In genomic region chr5:112737472-112738179, GRCh38 we compare ENCODE assay signal across 8 cellular contexts. TPM values are rescaled to one million over a fixed set of nuclear protein-coding genes. Genes with fewer than 3 reads are reported as not detected.
DNase-seq lines count a peak whose midpoint lies in the region; ATAC-seq and TF ChIP-seq lines count a peak whose summit lies in the region.

APC (plus strand) TSS chr5:112737885; CDS start chr5:112754891, 17,006 bp downstream.

- peak; percentile 87 for DNase-seq in GM06990 (ENCODE audit: extremely low read depth, insufficient read length)
- peak; percentile 86 for DNase-seq in HEK293T (ENCODE audit: extremely low spot score)
- peak; percentile 72 for DNase-seq in NCI-H1092 (lab: John Stamatoyannopoulos, UW)
- peak; percentile 83 for DNase-seq in activated naive CD8-positive, alpha-beta T cell treated with anti-CD3 and anti-CD28 coated beads, Interleukin-2, amount 10 ng/mL, durations not matched to agents 7 days and 5 days
- peak; percentile 97 for DNase-seq in Right ventricle myocardium superior
- DNase-seq in ovary: peak; percentile 83 to 93 (median 90)
- DNase-seq in thoracic aorta (ENCODE audit: low spot score): peak; percentile 86

- peaks cover 51% of the 10 kb centered on the region for H3K79me2 ChIP-seq in SU-DHL-6 (ENCODE audit: insufficient read depth, low read length)

- H3K27me3 Mint-ChIP-seq in activated naive CD8-positive, alpha-beta T cell treated with anti-CD3 and anti-CD28 coated beads, Interleukin-2, amount 10 ng/mL, durations not matched to agents 7 days and 5 days: no peaks in the 10 kb centered on the region

- H2AFZ ChIP-seq in SU-DHL-6 (ENCODE audit: low read depth, low read length, severe bottlenecking): peak within 1 kb of the TSS; percentile 94

- no peaks in the 10 kb centered on the region for H3K9me3 Mint-ChIP-seq in activated naive CD8-positive, alpha-beta T cell treated with anti-CD3 and anti-CD28 coated beads, Interleukin-2, amount 10 ng/mL, durations not matched to agents 7 days and 5 days

- CTCF ChIA-PET in HEK293T (lab: Yijun Ruan, JAX): interaction anchor here (0.9 to 1.4 kb wide), 3 partner anchors 9 to 187 kb away, joined by 3 to 4 read pairs (median 3); no protein-coding TSS in a partner anchor

- H3K4me3 Mint-ChIP-seq in activated naive CD8-positive, alpha-beta T cell treated with anti-CD3 and anti-CD28 coated beads, Interleukin-2, amount 10 ng/mL, durations not matched to agents 7 days and 5 days: peak within 1 kb of the TSS; percentile 89

- H3K36me3 Mint-ChIP-seq in activated naive CD8-positive, alpha-beta T cell treated with anti-CD3 and anti-CD28 coated beads, Interleukin-2, amount 10 ng/mL, durations not matched to agents 7 days and 5 days: peaks cover 3% of the 10 kb centered on the region

- no peaks in the 10 kb centered on the region for H4K20me1 ChIP-seq in SU-DHL-6 (ENCODE audit: low read depth, low read length)

- H3K9me3 ChIP-seq in SU-DHL-6 (ENCODE audit: insufficient read depth, low read length): no peaks in the 10 kb centered on the region
- H3K9me3 ChIP-seq in ovary: no peaks in the 10 kb centered on the region
- H3K9me3 ChIP-seq in thoracic aorta: no peaks in the 10 kb centered on the region

- H3K9me2 ChIP-seq in SU-DHL-6 (replicated peaks; ENCODE audit: insufficient read depth, low read length): no peaks in the 10 kb centered on the region

- H3K4me3 ChIP-seq in GM06990 (replicated peaks; ENCODE audit: low read depth, low read length) (peak within 1 kb of the TSS; percentile 77), SU-DHL-6 (ENCODE audit: insufficient read depth, low read length, poor library complexity, severe bottlenecking) (peak within 1 kb of the TSS; percentile 90), ovary (peak within 1 kb of the TSS; percentile 57), thoracic aorta (peak within 1 kb of the TSS; percentile 84)

- POLR2A ChIA-PET in HEK293T (lab: Yijun Ruan, JAX): interaction anchor here (1.0 to 1.9 kb wide), 7 partner anchors 10 to 239 kb away, joined by 3 to 13 read pairs (median 3); partner anchors contain the start of gene DCP2
- POLR2A ChIA-PET in activated naive CD8-positive, alpha-beta T cell treated with anti-CD3 and anti-CD28 coated beads, Interleukin-2, amount 10 ng/mL, durations not matched to agents 7 days and 5 days (lab: Charles Lee): interaction anchor here (0.8 to 2.0 kb wide), 3 partner anchors 30 to 239 kb away, joined by 3 to 6 read pairs (median 3); partner anchors contain the start of gene DCP2

- H3K27me3 ChIP-seq in GM06990 (replicated peaks; ENCODE audit: control insufficient read depth, insufficient read depth, low read length): no peaks in the 10 kb centered on the region
- no peaks in the 10 kb centered on the region for H3K27me3 ChIP-seq in SU-DHL-6 (ENCODE audit: low read length)
- H3K27me3 ChIP-seq in ovary: no peaks in the 10 kb centered on the region
- H3K27me3 ChIP-seq in thoracic aorta (replicated peaks; ENCODE audit: insufficient read depth): no peaks in the 10 kb centered on the region

- ATAC-seq in activated naive CD8-positive, alpha-beta T cell treated with anti-CD3 and anti-CD28 coated beads, Interleukin-2, amount 10 ng/mL, durations not matched to agents 7 days and 5 days (ENCODE audit: low read depth): peak; percentile 100
- ATAC-seq in Right ventricle myocardium superior (ENCODE audit: poor library complexity) (peak; percentile 99), thoracic aorta (ENCODE audit: insufficient number of reproducible peaks, low FRiP score, low read depth) (peak; percentile 83)

- no peak for TF ChIP-seq EP300 in ovary (IDR thresholded peaks at IDR 0.05)

- TF ChIP-seq CTCF in GM06990 (IDR thresholded peaks at IDR 0.05; ENCODE audit: insufficient read depth, low read length, poor library complexity, severe bottlenecking) (no peak), SU-DHL-6 (IDR thresholded peaks at IDR 0.05; ENCODE audit: insufficient read depth, low read length, poor library complexity, severe bottlenecking) (no peak), ovary (IDR thresholded peaks at IDR 0.05) (peak in 1 of 3 donors; percentile 22), thoracic aorta (IDR thresholded peaks at IDR 0.05) (no peak)

- H3K36me3 ChIP-seq in GM06990 (ENCODE audit: control insufficient read depth, insufficient read depth, low read length): no peaks in the 10 kb centered on the region
- no peaks in the 10 kb centered on the region for H3K36me3 ChIP-seq in SU-DHL-6 (ENCODE audit: low read length)
- H3K36me3 ChIP-seq in ovary: no peaks in the 10 kb centered on the region
- H3K36me3 ChIP-seq in thoracic aorta: no peaks in the 10 kb centered on the region

- H3K27ac ChIP-seq in SU-DHL-6 (ENCODE audit: low read depth, low read length): peak within 1 kb of the TSS; percentile 50
- H3K27ac ChIP-seq in ovary: peak within 1 kb of the TSS in 1 of 2 donors; percentile 28
- peak within 1 kb of the TSS; percentile 33 to 68 for H3K27ac ChIP-seq in thoracic aorta

- H3K9ac ChIP-seq in SU-DHL-6 (ENCODE audit: low read length): peak within 1 kb of the TSS; percentile 73

- TF ChIP-seq POLR2A in ovary (IDR thresholded peaks at IDR 0.05): no peak

- H3K4me2 ChIP-seq in SU-DHL-6 (ENCODE audit: low read depth, low read length, poor library complexity, severe bottlenecking): peak within 1 kb of the TSS; percentile 89

- peaks cover 9% of the 10 kb centered on the region; the same call in 1 of the 2 replicates for H3F3A ChIP-seq in SU-DHL-6 (ENCODE audit: insufficient read depth)

- WGBS in ovary, 3 donors: 0 to 1% (median 1%) methylated on average over 36 of the region's 36 CpGs

- H3K27ac Mint-ChIP-seq in activated naive CD8-positive, alpha-beta T cell treated with anti-CD3 and anti-CD28 coated beads, Interleukin-2, amount 10 ng/mL, durations not matched to agents 7 days and 5 days: peak within 1 kb of the TSS; percentile 82

- peaks cover 4% of the 10 kb centered on the region for H3K4me1 ChIP-seq in ovary (ENCODE audit: insufficient read depth)
- peaks cover 18 to 42% of the 10 kb centered on the region in 2 donors for H3K4me1 ChIP-seq in thoracic aorta (ENCODE audit: control insufficient read depth in 1 of 2, low read depth in 2 of 2)

- intact Hi-C loops in Right ventricle myocardium superior (cut with DNase I) (no loop called here), ovary (cut with DNase I) (no loop called here)

- peaks cover 11% of the 10 kb centered on the region for H3K4me1 Mint-ChIP-seq in activated naive CD8-positive, alpha-beta T cell treated with anti-CD3 and anti-CD28 coated beads, Interleukin-2, amount 10 ng/mL, durations not matched to agents 7 days and 5 days

TF ChIP-seq in HEK293T, 16 proteins besides CTCF, POLR2A, EP300 and RAD21:
- TF ChIP-seq PKNOX1 (IDR thresholded peaks at IDR 0.05): peak; percentile 49; the same call in 1 of the 2 replicates
- no peak for TF ChIP-seq FOXA1 (IDR thresholded peaks at IDR 0.05)
- TF ChIP-seq L3MBTL2 (conservative IDR thresholded peaks at IDR 0.05): peak; percentile 97

RNA-seq across cellular contexts. Expression of gene APC, which starts in this region (rescaled TPM):
- 10 to 100 TPM; 28.6 to 33.6 TPM for total RNA-seq in activated naive CD8-positive, alpha-beta T cell treated with anti-CD3 and anti-CD28 coated beads, Interleukin-2, amount 10 ng/mL, durations not matched to agents 7 days and 5 days
- 33.1 TPM for total RNA-seq in Right ventricle myocardium superior
- total RNA-seq in ovary: 10 to 100 TPM; 32.8 to 44.6 (median 35.4) TPM
- 1 to 10 TPM; 5.1 to 9.6 TPM for polyA plus RNA-seq in ovary
- 10 to 100 TPM; 58.6 to 83.7 TPM for total RNA-seq in thoracic aorta
